13 cellular contexts compared by ENCODE assay signal in the genomic region with DNA sequence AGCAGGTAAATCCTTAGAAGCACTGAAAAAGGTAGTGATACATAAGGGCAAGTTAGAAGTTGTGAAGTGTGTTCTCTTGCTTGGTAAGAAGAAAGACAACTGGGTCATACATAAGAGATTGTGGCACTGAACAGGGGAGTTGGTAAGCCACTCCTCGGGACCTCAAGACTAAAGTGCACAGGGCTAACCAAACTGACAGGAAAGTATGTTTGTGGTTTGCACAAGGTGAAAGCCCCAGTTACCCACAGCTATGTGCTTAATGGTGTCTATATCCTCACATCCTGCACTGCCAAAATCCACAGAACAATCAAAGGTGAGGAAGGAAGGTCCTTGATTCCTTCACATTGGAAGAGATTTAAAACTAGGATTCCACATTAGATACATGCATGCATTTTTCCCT.
DNase-seq lines count a peak whose midpoint lies in the region; ATAC-seq and TF ChIP-seq lines count a peak whose summit lies in the region.
"Had no signal": no experiment of that assay in that cellular context is flagged by ENCODE, and none has a peak within 500 bp of the region (broad histone marks: within the 10 kb centered on the region; RNA-seq: fewer than 3 reads in every experiment).

No MANE protein-coding gene starts in this region.

- CTCF ChIA-PET in mammary epithelial cell (lab: Charles Lee; ENCODE audit: low non-redundant PET): no interaction called here
- CTCF ChIA-PET in MCF 10A (lab: Yijun Ruan, JAX): interaction anchor here (0.7 to 1.1 kb wide), 2 partner anchors 282 to 326 kb away, joined by 3 to 4 read pairs; partner anchors contain the start of gene PIGC

- no peak overlapping the region for H3K4me3 ChIP-seq in mammary epithelial cell (replicated peaks in 1 of 3; ENCODE audit: insufficient read depth in 1 of 3, low read depth in 2 of 3, low read length in 3 of 3)
- H3K4me3 ChIP-seq: Peyer's patch had no signal

- H3K4me2 ChIP-seq in mammary epithelial cell (ENCODE audit: insufficient read depth, low read depth, low read length): no peak overlapping the region

- dilution Hi-C loops in mammary epithelial cell (cut with HindIII; ENCODE audit: low sequenced_read_pairs): no loop called here

- POLR2A ChIA-PET in MCF 10A (lab: Yijun Ruan, JAX): interaction anchor here (0.5 to 0.8 kb wide), 3 partner anchors 23 to 281 kb away, joined by 3 to 4 read pairs (median 3); no protein-coding TSS in a partner anchor

- H3K79me2 ChIP-seq in mammary epithelial cell (ENCODE audit: insufficient read depth, low read length): no peaks in the 10 kb centered on the region

- TF ChIP-seq CTCF in mammary epithelial cell (conservative IDR thresholded peaks at IDR 0.05 in 1 of 2, IDR thresholded peaks at IDR 0.05 in 1 of 2; ENCODE audit: extremely low read depth in 1 of 2, insufficient read depth in 1 of 2, low read depth in 1 of 2, low read length in 2 of 2) (no peak), MCF 10A (IDR thresholded peaks at IDR 0.05; ENCODE audit: unreplicated experiment) (no peak)

- H3K27me3 ChIP-seq in mammary epithelial cell (ENCODE audit: insufficient read depth, low read length): no peaks in the 10 kb centered on the region
- H3K27me3 ChIP-seq: Peyer's patch had no signal

- intact Hi-C loops in mammary epithelial cell (cut with micrococcal nuclease): no loop called here
- intact Hi-C loops in MCF 10A (cut with micrococcal nuclease): no loop called here
- intact Hi-C loops in activated T-helper 2 cell treated with anti-CD3 and anti-CD28 coated beads, Interferon-gamma antibody, Interleukin-2, Interleukin-4, amounts not matched to agents 10 μg/mL and 5 μg/mL and 100 μg/mL, durations not matched to agents 14 hours and 24 hours and 36 hours (cut with micrococcal nuclease): no loop called here

- peaks cover 8% of the 10 kb centered on the region for H3K9me3 Mint-ChIP-seq in MCF 10A (ENCODE audit: unreplicated experiment)
- H3K9me3 Mint-ChIP-seq in activated T-helper 2 cell treated with anti-CD3 and anti-CD28 coated beads, Interferon-gamma antibody, Interleukin-2, Interleukin-4, amounts not matched to agents 10 μg/mL and 5 μg/mL and 100 μg/mL, durations not matched to agents 14 hours and 24 hours and 36 hours: no peaks in the 10 kb centered on the region
- peaks cover 6% of the 10 kb centered on the region for H3K9me3 Mint-ChIP-seq in stimulated activated naive CD8-positive, alpha-beta T cell treated with anti-CD3 and anti-CD28 coated beads, Interleukin-15, Interleukin-2, amounts not matched to agents 100 ng/mL and 50 ng/mL, for 24 hours

- BruUV-seq in mammary epithelial cell (replicated peaks; lab: Mats Ljungman, UMichigan) (no TSS peak), MCF 10A (replicated peaks; lab: Mats Ljungman, UMichigan) (no TSS peak)

- H2AFZ ChIP-seq in mammary epithelial cell (ENCODE audit: low read depth, low read length): no peak overlapping the region

- H3K27ac Mint-ChIP-seq in MCF 10A (ENCODE audit: low read depth, unreplicated experiment): no peak overlapping the region
- no peak overlapping the region for H3K27ac Mint-ChIP-seq in activated T-helper 2 cell treated with anti-CD3 and anti-CD28 coated beads, Interferon-gamma antibody, Interleukin-2, Interleukin-4, amounts not matched to agents 10 μg/mL and 5 μg/mL and 100 μg/mL, durations not matched to agents 14 hours and 24 hours and 36 hours
- peak overlapping the region; percentile 47 for H3K27ac Mint-ChIP-seq in stimulated activated naive CD8-positive, alpha-beta T cell treated with anti-CD3 and anti-CD28 coated beads, Interleukin-15, Interleukin-2, amounts not matched to agents 100 ng/mL and 50 ng/mL, for 24 hours

- ATAC-seq in HG03135 (IDR thresholded peaks at IDR 0.05; ENCODE audit: unreplicated experiment): peak; percentile 67
- no peak for ATAC-seq in HG02970 (IDR thresholded peaks at IDR 0.05; ENCODE audit: low FRiP score, unreplicated experiment)

- peaks cover 5% of the 10 kb centered on the region for H3K4me1 ChIP-seq in mammary epithelial cell (ENCODE audit: insufficient read depth, low read length)
- H3K4me1 ChIP-seq: Peyer's patch had no signal

- H3K27ac ChIP-seq in mammary epithelial cell (ENCODE audit: insufficient read depth, low read depth, low read length): no peak overlapping the region
- H3K27ac ChIP-seq: Peyer's patch had no signal

- DNase-seq in mammary epithelial cell (peak; percentile 53), MCF 10A (ENCODE audit: unreplicated experiment) (no peak), RKO (ENCODE audit: low spot score) (no peak), NCI-H1417 treated with DMSO at 0.1 percent for 48 hours (lab: John Stamatoyannopoulos, UW) (no peak)
- DNase-seq in activated T-helper 2 cell treated with anti-CD3 and anti-CD28 coated beads, Interferon-gamma antibody, Interleukin-2, Interleukin-4, amounts not matched to agents 10 μg/mL and 5 μg/mL and 100 μg/mL, durations not matched to agents 14 hours and 24 hours and 36 hours (ENCODE audit: low spot score): peak; percentile 40
- DNase-seq: activated CD4-positive, alpha-beta T cell treated with anti-CD3 and anti-CD28 coated beads, Interleukin-2, amount 50 U/mL, for 1 hour; caudate nucleus; NCI-H1694 treated with DMSO at 0.1 percent for 48 hours; posterior cingulate gyrus had no signal

- in situ Hi-C loops in mammary epithelial cell (cut with MboI; ENCODE audit: low sequenced_read_pairs in 2 of 2): no loop called here

- no peaks in the 10 kb centered on the region for H3K36me3 Mint-ChIP-seq in MCF 10A (ENCODE audit: insufficient read depth, unreplicated experiment)
- no peaks in the 10 kb centered on the region for H3K36me3 Mint-ChIP-seq in activated T-helper 2 cell treated with anti-CD3 and anti-CD28 coated beads, Interferon-gamma antibody, Interleukin-2, Interleukin-4, amounts not matched to agents 10 μg/mL and 5 μg/mL and 100 μg/mL, durations not matched to agents 14 hours and 24 hours and 36 hours (ENCODE audit: low read depth)
- H3K36me3 Mint-ChIP-seq in stimulated activated naive CD8-positive, alpha-beta T cell treated with anti-CD3 and anti-CD28 coated beads, Interleukin-15, Interleukin-2, amounts not matched to agents 100 ng/mL and 50 ng/mL, for 24 hours (ENCODE audit: low read depth): no peaks in the 10 kb centered on the region

- H3K27me3 Mint-ChIP-seq in MCF 10A (ENCODE audit: insufficient read depth, unreplicated experiment): no peaks in the 10 kb centered on the region
- no peaks in the 10 kb centered on the region for H3K27me3 Mint-ChIP-seq in activated T-helper 2 cell treated with anti-CD3 and anti-CD28 coated beads, Interferon-gamma antibody, Interleukin-2, Interleukin-4, amounts not matched to agents 10 μg/mL and 5 μg/mL and 100 μg/mL, durations not matched to agents 14 hours and 24 hours and 36 hours (ENCODE audit: low read depth)
- H3K27me3 Mint-ChIP-seq in stimulated activated naive CD8-positive, alpha-beta T cell treated with anti-CD3 and anti-CD28 coated beads, Interleukin-15, Interleukin-2, amounts not matched to agents 100 ng/mL and 50 ng/mL, for 24 hours: no peaks in the 10 kb centered on the region

- H4K20me1 ChIP-seq in mammary epithelial cell (ENCODE audit: insufficient read depth, low read length): no peaks in the 10 kb centered on the region

- WGBS in mammary epithelial cell (ENCODE audit: low coverage, missing lambda C conversion rate): 20% methylated on average over 1 of the region's 1 CpG

- no peaks in the 10 kb centered on the region for H3K9me3 ChIP-seq in mammary epithelial cell (replicated peaks; ENCODE audit: insufficient read depth, low read length)
- H3K9me3 ChIP-seq: Peyer's patch had no signal

- H3K4me3 Mint-ChIP-seq in MCF 10A (ENCODE audit: unreplicated experiment): no peak overlapping the region
- H3K4me3 Mint-ChIP-seq in activated T-helper 2 cell treated with anti-CD3 and anti-CD28 coated beads, Interferon-gamma antibody, Interleukin-2, Interleukin-4, amounts not matched to agents 10 μg/mL and 5 μg/mL and 100 μg/mL, durations not matched to agents 14 hours and 24 hours and 36 hours (ENCODE audit: low read depth): no peak overlapping the region
- H3K4me3 Mint-ChIP-seq in stimulated activated naive CD8-positive, alpha-beta T cell treated with anti-CD3 and anti-CD28 coated beads, Interleukin-15, Interleukin-2, amounts not matched to agents 100 ng/mL and 50 ng/mL, for 24 hours: no peak overlapping the region

- H3K4me1 Mint-ChIP-seq in MCF 10A (ENCODE audit: insufficient read depth, unreplicated experiment): no peaks in the 10 kb centered on the region
- peaks cover 18% of the 10 kb centered on the region for H3K4me1 Mint-ChIP-seq in activated T-helper 2 cell treated with anti-CD3 and anti-CD28 coated beads, Interferon-gamma antibody, Interleukin-2, Interleukin-4, amounts not matched to agents 10 μg/mL and 5 μg/mL and 100 μg/mL, durations not matched to agents 14 hours and 24 hours and 36 hours (ENCODE audit: low read depth)
- H3K4me1 Mint-ChIP-seq in stimulated activated naive CD8-positive, alpha-beta T cell treated with anti-CD3 and anti-CD28 coated beads, Interleukin-15, Interleukin-2, amounts not matched to agents 100 ng/mL and 50 ng/mL, for 24 hours (ENCODE audit: low read depth): peaks cover 31% of the 10 kb centered on the region

- no peak overlapping the region for H3K9ac ChIP-seq in mammary epithelial cell (ENCODE audit: insufficient read depth, low read length)

- H3K36me3 ChIP-seq in mammary epithelial cell (ENCODE audit: insufficient read depth, low read length): no peaks in the 10 kb centered on the region
- H3K36me3 ChIP-seq: Peyer's patch had no signal

Comparison
In these comparisons a context has a peak if more than half of its experiments do, and no peak if none do; other contexts are left out.
1. DNase-seq: peak in mammary epithelial cell (single experiment) and activated T-helper 2 cell treated with anti-CD3 and anti-CD28 coated beads, Interferon-gamma antibody, Interleukin-2, Interleukin-4, amounts not matched to agents 10 μg/mL and 5 μg/mL and 100 μg/mL, durations not matched to agents 14 hours and 24 hours and 36 hours (single experiment); none in MCF 10A (single experiment), RKO (single experiment) and NCI-H1417 treated with DMSO at 0.1 percent for 48 hours (single experiment).